8 cellular contexts compared by ENCODE assay signal in the genomic region with DNA sequence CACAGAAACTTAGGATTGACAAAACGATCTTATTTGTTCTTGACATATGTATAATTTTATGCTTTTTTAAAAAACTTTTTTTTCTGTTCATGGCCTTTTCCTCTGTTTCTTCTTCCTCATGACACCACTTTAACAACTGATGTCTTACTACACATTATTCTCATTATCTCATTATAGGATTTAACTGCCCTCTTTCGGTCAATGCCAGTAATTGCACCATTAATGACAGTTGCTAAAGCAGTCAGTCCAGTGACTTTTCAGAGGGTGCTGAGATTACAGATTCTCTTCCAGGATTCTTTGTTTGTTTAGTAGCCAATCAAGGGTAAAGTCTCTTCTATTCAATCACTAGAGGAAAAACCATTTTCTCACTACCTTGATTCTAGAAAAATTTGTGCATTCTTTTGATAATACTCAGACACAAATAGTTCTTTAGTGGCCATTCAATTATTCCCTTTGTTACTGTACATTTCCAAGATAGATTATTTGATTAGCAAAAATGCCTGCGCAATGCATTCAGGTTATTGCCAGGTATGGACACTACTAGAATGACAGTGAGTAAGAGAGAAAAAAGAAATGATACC. TPM values are rescaled to one million over a fixed set of nuclear protein-coding genes. Genes with fewer than 3 reads are reported as not detected.
DNase-seq lines count a peak whose midpoint lies in the region; ATAC-seq and TF ChIP-seq lines count a peak whose summit lies in the region.

No MANE protein-coding gene starts in this region.

- ATAC-seq in activated T-cell treated with anti-CD3 and anti-CD28 coated beads, Interleukin-2, amount 50 U/mL, for 72 hours (replicated peaks in 1 of 2) = peak; percentile 61 to 66
- ATAC-seq in HG02610 (IDR thresholded peaks at IDR 0.05; ENCODE audit: unreplicated experiment) (no peak), GM18502 (IDR thresholded peaks at IDR 0.05; ENCODE audit: poor library complexity, unreplicated experiment) (no peak)

- TF ChIP-seq CTCF in endothelial cell (IDR thresholded peaks at IDR 0.05; ENCODE audit: unreplicated experiment) = peak; percentile 81

- H3K4me3 Mint-ChIP-seq in activated T-cell treated with anti-CD3 and anti-CD28 coated beads, Interleukin-2, amount 50 U/mL, for 72 hours = peak overlapping the region in 1 of 2 donors; percentile 2
- no peak overlapping the region for H3K4me3 Mint-ChIP-seq in endothelial cell (ENCODE audit: unreplicated experiment)

- peak overlapping the region; percentile 77 for H3K27ac Mint-ChIP-seq in activated T-cell treated with anti-CD3 and anti-CD28 coated beads, Interleukin-2, amount 50 U/mL, for 72 hours
- H3K27ac Mint-ChIP-seq in endothelial cell (ENCODE audit: unreplicated experiment) = no peak overlapping the region

- H3K4me1 Mint-ChIP-seq in activated T-cell treated with anti-CD3 and anti-CD28 coated beads, Interleukin-2, amount 50 U/mL, for 72 hours (ENCODE audit: low read depth) = peaks cover 30% of the 10 kb centered on the region
- no peaks in the 10 kb centered on the region for H3K4me1 Mint-ChIP-seq in endothelial cell (ENCODE audit: unreplicated experiment)

- no peaks in the 10 kb centered on the region for H3K27me3 Mint-ChIP-seq in activated T-cell treated with anti-CD3 and anti-CD28 coated beads, Interleukin-2, amount 50 U/mL, for 72 hours (ENCODE audit: low read depth)
- H3K27me3 Mint-ChIP-seq in endothelial cell (ENCODE audit: unreplicated experiment) = no peaks in the 10 kb centered on the region

- peaks cover 0 to 3% of the 10 kb centered on the region in 2 donors for H3K36me3 Mint-ChIP-seq in activated T-cell treated with anti-CD3 and anti-CD28 coated beads, Interleukin-2, amount 50 U/mL, for 72 hours (ENCODE audit: insufficient read depth in 2 of 2)
- no peaks in the 10 kb centered on the region for H3K36me3 Mint-ChIP-seq in endothelial cell (ENCODE audit: low read depth, unreplicated experiment)

- peaks cover 0 to 3% of the 10 kb centered on the region in 2 donors for H3K9me3 Mint-ChIP-seq in activated T-cell treated with anti-CD3 and anti-CD28 coated beads, Interleukin-2, amount 50 U/mL, for 72 hours
- no peaks in the 10 kb centered on the region for H3K9me3 Mint-ChIP-seq in endothelial cell (ENCODE audit: unreplicated experiment)

- DNase-seq in activated T-cell treated with anti-CD3 and anti-CD28 coated beads, Interleukin-2, amount 50 U/mL, for 72 hours = peak in 1 of 2 donors; percentile 23
- DNase-seq in activated T-cell treated with anti-CD3 and anti-CD28 coated beads for 4 hours (no peak), KG1 (lab: John Stamatoyannopoulos, UW) (peak; percentile 52), RKO (ENCODE audit: low spot score) (peak; percentile 73), endothelial cell (ENCODE audit: low spot score) (no peak), mucosa of gallbladder (ENCODE audit: low spot score) (peak; percentile 24)

RNA-seq across cellular contexts. Expression of gene KLRG1, which starts 50.1 kb away (rescaled TPM):
- 1 to 10 TPM; 2.5 to 5.5 TPM for total RNA-seq in activated T-cell treated with anti-CD3 and anti-CD28 coated beads, Interleukin-2, amount 50 U/mL, for 72 hours
- 2.1 TPM for total RNA-seq in endothelial cell (ENCODE audit: unreplicated experiment)
- total RNA-seq in mucosa of gallbladder = 3.3 TPM

Comparison
In these comparisons a context has a peak if more than half of its experiments do, and no peak if none do; other contexts are left out.
1. ATAC-seq: peak in activated T-cell treated with anti-CD3 and anti-CD28 coated beads, Interleukin-2, amount 50 U/mL, for 72 hours (2 of 2); none in HG02610 (single experiment) and GM18502 (single experiment).
2. DNase-seq: peak in KG1 (single experiment), RKO (single experiment) and mucosa of gallbladder (single experiment); none in activated T-cell treated with anti-CD3 and anti-CD28 coated beads for 4 hours (single experiment) and endothelial cell (single experiment).